Comparison of ENCODE assay signal across 8 cellular contexts in genomic region chr22:42615092-42615859, GRCh38. TPM values are rescaled to one million over a fixed set of nuclear protein-coding genes. Genes with fewer than 3 reads are reported as not detected.
DNase-seq lines count a peak whose midpoint lies in the region; ATAC-seq and TF ChIP-seq lines count a peak whose summit lies in the region.

No MANE protein-coding gene starts in this region.

- CTCF ChIA-PET in MCF 10A (lab: Yijun Ruan, JAX) = interaction anchor here (0.6 to 1.2 kb wide), 3 partner anchors 22 to 191 kb away, joined by 3 read pairs; no protein-coding TSS in a partner anchor

- ATAC-seq in Right ventricle myocardium inferior (peak; percentile 81), HG03060 (IDR thresholded peaks at IDR 0.05; ENCODE audit: low read depth, unreplicated experiment) (peak; percentile 33)

- peak overlapping the region; percentile 100 for H3K27ac Mint-ChIP-seq in MCF 10A (ENCODE audit: low read depth, unreplicated experiment)

- H3K4me1 ChIP-seq in iPS-20b (ENCODE audit: insufficient read depth, low read length) = peaks cover 3% of the 10 kb centered on the region

- intact Hi-C loops in Right ventricle myocardium inferior (cut with DNase I) (loop anchor here (2.0 kb wide), 1 partner anchor 30 kb away; no protein-coding TSS in a partner anchor), cardiac septum (cut with DNase I) (loop anchor here (2.0 kb wide), 1 partner anchor 18 kb away; no protein-coding TSS in a partner anchor), MCF 10A (cut with micrococcal nuclease) (no loop called here)

- H3K36me3 Mint-ChIP-seq in MCF 10A (ENCODE audit: insufficient read depth, unreplicated experiment) = peaks cover 40% of the 10 kb centered on the region

- no peaks in the 10 kb centered on the region for H3K9me3 Mint-ChIP-seq in MCF 10A (ENCODE audit: unreplicated experiment)

- BruUV-seq in MCF 10A (replicated peaks; lab: Mats Ljungman, UMichigan) = TSS peak; percentile 100

- no peaks in the 10 kb centered on the region for H3K27me3 Mint-ChIP-seq in MCF 10A (ENCODE audit: insufficient read depth, unreplicated experiment)

- H3K27ac ChIP-seq in iPS-20b (ENCODE audit: low read length) (peak overlapping the region; percentile 97), skin epidermis (peak overlapping the region in 20 of 21 experiments; percentile 90 to 99 (median 98))

- H3K9me3 ChIP-seq in iPS-20b (ENCODE audit: insufficient read depth, low read depth, low read length) = no peaks in the 10 kb centered on the region

- no peaks in the 10 kb centered on the region for H3K27me3 ChIP-seq in iPS-20b (ENCODE audit: insufficient read depth, low read length)

- H3K4me1 Mint-ChIP-seq in MCF 10A (ENCODE audit: insufficient read depth, unreplicated experiment) = peaks cover 29% of the 10 kb centered on the region

- H3K4me3 ChIP-seq in iPS-20b (ENCODE audit: low read length) = peak overlapping the region; percentile 96
- H3K4me3 ChIP-seq in skin epidermis = peak overlapping the region in 6 of 7 experiments; percentile 63 to 82 (median 79)

- peak; percentile 89 for DNase-seq in Right ventricle myocardium inferior (ENCODE audit: missing footprints)
- no peak for DNase-seq in cardiac septum (ENCODE audit: low spot score)
- peak; percentile 91 for DNase-seq in NCI-H2107 treated with DMSO at 0.1 percent for 48 hours (lab: John Stamatoyannopoulos, UW; ENCODE audit: unreplicated experiment)
- peak; percentile 87 for DNase-seq in UCSD-AML1 (lab: John Stamatoyannopoulos, UW; ENCODE audit: unreplicated experiment)
- peak; percentile 98 for DNase-seq in MCF 10A (ENCODE audit: unreplicated experiment)

- no peak for TF ChIP-seq CTCF in MCF 10A (IDR thresholded peaks at IDR 0.05; ENCODE audit: unreplicated experiment)

- POLR2A ChIA-PET in MCF 10A (lab: Yijun Ruan, JAX) = interaction anchor here (0.5 to 4.4 kb wide), 30 partner anchors 9 to 964 kb away, joined by 3 to 37 read pairs (median 4); partner anchors contain the start of genes ARFGAP3, CYB5R3 and PACSIN2

- peaks cover 26% of the 10 kb centered on the region for H3K36me3 ChIP-seq in iPS-20b (ENCODE audit: insufficient read depth, low read depth, low read length)

- H3K9ac ChIP-seq in iPS-20b (ENCODE audit: low read depth, low read length) = peak overlapping the region; percentile 88

- peak overlapping the region; percentile 94 for H3K4me3 Mint-ChIP-seq in MCF 10A (ENCODE audit: unreplicated experiment)

RNA-seq across cellular contexts. Expression of gene POLDIP3, which starts 0.6 kb away (rescaled TPM):
- total RNA-seq in Right ventricle myocardium inferior = 39.3 TPM
- 34.9 TPM for total RNA-seq in cardiac septum
- 49.7 and 51.3 TPM in 2 replicates for total RNA-seq in MCF 10A (2022)

RNA-seq across cellular contexts. Expression of gene ATP5MGL, which starts 25.1 kb away (rescaled TPM):
- total RNA-seq in Right ventricle myocardium inferior = 0.41 TPM
- total RNA-seq in cardiac septum = 0.51 TPM
- total RNA-seq in MCF 10A (2022) = 0.83 and 1.1 TPM in 2 replicates

RNA-seq across cellular contexts. Expression of gene CYB5R3, which starts 33.9 kb away (rescaled TPM):
- total RNA-seq in Right ventricle myocardium inferior = 268 TPM
- 428 TPM for total RNA-seq in cardiac septum
- total RNA-seq in MCF 10A (2022) = 104 and 114 TPM in 2 replicates
